Comparison of ENCODE assay signal across 22 cellular contexts in the genomic region with DNA sequence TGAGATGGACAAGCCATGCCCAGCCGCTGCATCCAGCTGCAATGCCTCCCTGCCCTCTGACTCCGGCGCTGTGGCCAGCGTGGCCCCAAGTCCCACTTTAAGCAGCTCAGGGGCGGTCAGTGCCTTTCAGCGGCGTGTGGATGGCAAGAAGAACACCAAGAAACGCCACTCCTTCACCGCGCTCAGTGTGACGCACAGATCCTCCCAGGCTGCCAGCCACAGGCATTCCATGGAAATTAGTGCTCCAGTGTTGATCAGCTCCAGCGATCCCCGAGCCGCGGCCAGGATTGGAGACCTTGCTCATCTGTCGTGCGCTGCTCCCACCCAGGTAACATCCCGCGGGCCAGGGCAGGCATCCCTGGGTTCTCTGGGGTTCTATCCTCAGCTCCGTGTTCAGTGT.
A peak's percentile ranks its signal among the peaks of the same experiment; 100 is the strongest.
DNase-seq lines count a peak whose midpoint lies in the region; ATAC-seq, FAIRE-seq and TF ChIP-seq lines count a peak whose summit lies in the region.
"Had no signal": no experiment of that assay in that cellular context is flagged by ENCODE, and none has a peak within 500 bp of the region (broad histone marks: within the 10 kb centered on the region; RNA-seq: fewer than 3 reads in every experiment).

No MANE protein-coding gene starts in this region.

- no peak overlapping the region for H3K4ac ChIP-seq in mesenchymal stem cell (ENCODE audit: low read depth in 1 of 2, low read length in 2 of 2)

- H3K27me3 Mint-ChIP-seq in chondrocyte (ENCODE audit: low read depth) (no peaks in the 10 kb centered on the region), GM23338 (ENCODE audit: insufficient read depth, low read depth, poor library complexity) (peaks cover 11% of the 10 kb centered on the region)

- DNase-seq in RCC 7860 (ENCODE audit: low spot score), result peak; percentile 22
- no peak for DNase-seq in chondrocyte (ENCODE audit: low spot score)
- DNase-seq in left kidney (ENCODE audit: low read depth, low spot score), result peak; percentile 57
- no peak for DNase-seq in LoVo (ENCODE audit: low spot score)
- no peak for DNase-seq in GM23338 (ENCODE audit: low spot score)
- DNase-seq in NCI-H1436 treated with DMSO at 0.1 percent for 48 hours (lab: John Stamatoyannopoulos, UW), result no peak
- DNase-seq in mesenchymal stem cell, result no peak
- DNase-seq: AML-193, DMS53, GDM1, GOT3, HCEC 1CT, KBM-7, NCI-H1092 treated with DMSO at 0.1 percent for 48 hours, NCI-H2029 treated with DMSO at 0.1 percent for 48 hours, NCI-H226, NCI-H524, OCI-M1 had no signal

- H3K79me1 ChIP-seq in mesenchymal stem cell (replicated peaks; ENCODE audit: low read length, poor library complexity, severe bottlenecking), result peaks cover 2% of the 10 kb centered on the region

- H3K27ac ChIP-seq in GM23338 (ENCODE audit: low read depth) (no peak overlapping the region), mesenchymal stem cell (ENCODE audit: low read length, poor library complexity, severe bottlenecking) (no peak overlapping the region)
- H3K27ac ChIP-seq: SJSA1 had no signal

- H4K91ac ChIP-seq in mesenchymal stem cell (ENCODE audit: low read length), result no peak overlapping the region

- H3K4me1 Mint-ChIP-seq in chondrocyte (ENCODE audit: low read depth), result peaks cover 54% of the 10 kb centered on the region
- peaks cover 15% of the 10 kb centered on the region; the same call in 2 of the 3 replicates for H3K4me1 Mint-ChIP-seq in GM23338

- H3K9me3 Mint-ChIP-seq in chondrocyte (ENCODE audit: low read depth), result no peaks in the 10 kb centered on the region
- H3K9me3 Mint-ChIP-seq in GM23338, result no peaks in the 10 kb centered on the region
- H3K9me3 Mint-ChIP-seq: CD14-positive monocyte had no signal

- no peak overlapping the region for H2BK120ac ChIP-seq in mesenchymal stem cell (ENCODE audit: low read depth, low read length)

- no peak overlapping the region for H3K23ac ChIP-seq in mesenchymal stem cell (ENCODE audit: low read length in 2 of 2)

- H3K4me3 Mint-ChIP-seq in chondrocyte (ENCODE audit: unreplicated experiment) (no peak overlapping the region), GM23338 (no peak overlapping the region)
- H3K4me3 Mint-ChIP-seq: CD14-positive monocyte had no signal

- H4K8ac ChIP-seq in mesenchymal stem cell (ENCODE audit: low read length), result no peak overlapping the region

- no peaks in the 10 kb centered on the region for H3F3A ChIP-seq in GM23338 (replicated peaks; ENCODE audit: low read depth)

- no peaks in the 10 kb centered on the region for H4K20me1 ChIP-seq in GM23338 (replicated peaks; ENCODE audit: insufficient read depth)

- H3K4me3 ChIP-seq in GM23338, result no peak overlapping the region
- no peak overlapping the region for H3K4me3 ChIP-seq in mesenchymal stem cell (ENCODE audit: insufficient read depth in 1 of 2, low read depth in 1 of 2, low read length in 2 of 2)
- H3K4me3 ChIP-seq: SJSA1 had no signal

- ATAC-seq in GM23338, result no peak
- ATAC-seq: Right ventricle myocardium inferior had no signal

- no peaks in the 10 kb centered on the region for H3K9me2 ChIP-seq in GM23338 (ENCODE audit: insufficient read depth)

- WGBS in mesenchymal stem cell, result 97% methylated on average over 20 of the region's 20 CpGs

- H3K27me3 ChIP-seq in GM23338 (ENCODE audit: insufficient read depth) (no peaks in the 10 kb centered on the region), mesenchymal stem cell (ENCODE audit: control insufficient read depth in 1 of 2, insufficient read depth in 1 of 2, low read length in 2 of 2) (no peaks in the 10 kb centered on the region)
- H3K27me3 ChIP-seq: SJSA1 had no signal

- H3K36me3 ChIP-seq in GM23338 (ENCODE audit: insufficient read depth) (no peaks in the 10 kb centered on the region), mesenchymal stem cell (ENCODE audit: control insufficient read depth in 1 of 2, insufficient read depth in 2 of 2, low read depth in 1 of 2, low read length in 2 of 2) (peaks cover 12 to 21% of the 10 kb centered on the region in 2 experiments)

- H3K4me1 ChIP-seq in GM23338 (ENCODE audit: insufficient read depth) (no peaks in the 10 kb centered on the region), mesenchymal stem cell (ENCODE audit: control insufficient read depth, insufficient read depth, low read depth, low read length) (peaks cover 28% of the 10 kb centered on the region)

- H2AK5ac ChIP-seq in mesenchymal stem cell (ENCODE audit: low read length, severe bottlenecking), result no peak overlapping the region

- no peaks in the 10 kb centered on the region for H3K9me3 ChIP-seq in mesenchymal stem cell (ENCODE audit: control insufficient read depth, low read length)
- H3K9me3 ChIP-seq: SJSA1 had no signal

- H3K36me3 Mint-ChIP-seq in chondrocyte (ENCODE audit: low read depth) (peaks cover 36% of the 10 kb centered on the region), GM23338 (ENCODE audit: low read depth) (no peaks in the 10 kb centered on the region)
- H3K36me3 Mint-ChIP-seq: CD14-positive monocyte had no signal

- H2AFZ ChIP-seq in GM23338 (no peak overlapping the region), mesenchymal stem cell (ENCODE audit: low read depth, low read length) (no peak overlapping the region)

- no peak overlapping the region for H3K18ac ChIP-seq in mesenchymal stem cell (ENCODE audit: low read depth in 1 of 2, low read length in 2 of 2)

- H2BK5ac ChIP-seq in mesenchymal stem cell (ENCODE audit: low read depth, low read length, poor library complexity, severe bottlenecking), result no peak overlapping the region

- H2BK12ac ChIP-seq in mesenchymal stem cell (ENCODE audit: low read length in 2 of 2), result no peak overlapping the region

- FAIRE-seq in RCC 7860 (lab: Jason Lieb, UNC), result no peak
- FAIRE-seq: GM18507 had no signal

- H3K14ac ChIP-seq in mesenchymal stem cell (ENCODE audit: low read length in 2 of 2), result no peak overlapping the region

- H3K27ac Mint-ChIP-seq in chondrocyte (ENCODE audit: unreplicated experiment) (peak overlapping the region; percentile 77), GM23338 (no peak overlapping the region)

- TF ChIP-seq CTCF in chondrocyte (IDR thresholded peaks at IDR 0.05) (no peak), GM23338 (conservative IDR thresholded peaks at IDR 0.05; ENCODE audit: low read depth in 2 of 2) (no peak)

- no peaks in the 10 kb centered on the region for H3K79me2 ChIP-seq in GM23338 (replicated peaks; ENCODE audit: insufficient read depth)

- no peak overlapping the region for H3K4me2 ChIP-seq in GM23338
- no peak overlapping the region for H3K4me2 ChIP-seq in mesenchymal stem cell (ENCODE audit: low read length, poor library complexity, severe bottlenecking)

- no peak overlapping the region for H3K9ac ChIP-seq in mesenchymal stem cell (ENCODE audit: low read length)

- no peak overlapping the region for H2BK15ac ChIP-seq in mesenchymal stem cell (ENCODE audit: low read depth, poor library complexity, severe bottlenecking)

TF ChIP-seq in GM23338, 12 proteins besides CTCF, POLR2A, EP300 and RAD21 (continues in another document):
- TF ChIP-seq POLR2AphosphoS5 (IDR thresholded peaks at IDR 0.05; ENCODE audit: low read depth), result no peak
- no peak for TF ChIP-seq NANOG (IDR thresholded peaks at IDR 0.05; ENCODE audit: borderline replicate concordance)
- TF ChIP-seq JUNB (IDR thresholded peaks at IDR 0.05; ENCODE audit: unreplicated experiment), result no peak
- no peak for TF ChIP-seq ZNF331 (CRISPR knock-in tag; IDR thresholded peaks at IDR 0.05; ENCODE audit: low read depth)
- TF ChIP-seq REST (IDR thresholded peaks at IDR 0.05; ENCODE audit: unreplicated experiment), result no peak

Comparison
In these comparisons a context has a peak if more than half of its experiments do, and no peak if none do; other contexts are left out.
1. DNase-seq: peak in RCC 7860 (single experiment) and left kidney (single experiment); none in chondrocyte (single experiment), LoVo (single experiment), GM23338 (single experiment), NCI-H1436 treated with DMSO at 0.1 percent for 48 hours (single experiment) and mesenchymal stem cell (single experiment).